In genomic region chr1:224192082-224192786, GRCh38 we compare ENCODE assay signal across 17 cellular contexts. TPM values are rescaled to one million over a fixed set of nuclear protein-coding genes. Genes with fewer than 3 reads are reported as not detected.
A peak's percentile ranks its signal among the peaks of the same experiment; 100 is the strongest.
DNase-seq lines count a peak whose midpoint lies in the region; ATAC-seq and TF ChIP-seq lines count a peak whose summit lies in the region.
"Had no signal": no experiment of that assay in that cellular context is flagged by ENCODE, and none has a peak within 500 bp of the region (broad histone marks: within the 10 kb centered on the region; RNA-seq: fewer than 3 reads in every experiment).

No MANE protein-coding gene starts in this region.

- intact Hi-C loops in activated B cell treated with CpG ODN at 0.5 μM for 24 hours (cut with micrococcal nuclease): loop anchor here (1.0 kb wide), 1 partner anchor 9 kb away; the partner anchor contains the start of gene DEGS1

- peak overlapping the region; percentile 85 for H3K27ac Mint-ChIP-seq in activated CD8-positive, alpha-beta memory T cell treated with anti-CD3 and anti-CD28 coated beads, Interleukin-2, amount 10 ng/mL, durations not matched to agents 7 days and 5 days
- peak overlapping the region; percentile 41 for H3K27ac Mint-ChIP-seq in activated B cell treated with CpG ODN at 0.5 μM for 24 hours
- H3K27ac Mint-ChIP-seq in stimulated activated effector memory CD8-positive, alpha-beta T cell treated with anti-CD3 and anti-CD28 coated beads, Interleukin-12 subunit alpha, Interleukin-12 subunit beta, amount 100 ng/mL, for 72 hours: peak overlapping the region; percentile 92

- no peak for TF ChIP-seq CTCF in activated B cell treated with CpG ODN at 0.5 μM for 24 hours (IDR thresholded peaks at IDR 0.05)

- H3K9me3 Mint-ChIP-seq in activated CD8-positive, alpha-beta memory T cell treated with anti-CD3 and anti-CD28 coated beads, Interleukin-2, amount 10 ng/mL, durations not matched to agents 7 days and 5 days (ENCODE audit: low read depth): no peaks in the 10 kb centered on the region
- H3K9me3 Mint-ChIP-seq in activated B cell treated with CpG ODN at 0.5 μM for 24 hours: peaks cover 3% of the 10 kb centered on the region
- no peaks in the 10 kb centered on the region for H3K9me3 Mint-ChIP-seq in stimulated activated effector memory CD8-positive, alpha-beta T cell treated with anti-CD3 and anti-CD28 coated beads, Interleukin-12 subunit alpha, Interleukin-12 subunit beta, amount 100 ng/mL, for 72 hours

- peaks cover 47% of the 10 kb centered on the region for H3K36me3 Mint-ChIP-seq in activated CD8-positive, alpha-beta memory T cell treated with anti-CD3 and anti-CD28 coated beads, Interleukin-2, amount 10 ng/mL, durations not matched to agents 7 days and 5 days
- H3K36me3 Mint-ChIP-seq in activated B cell treated with CpG ODN at 0.5 μM for 24 hours (ENCODE audit: low read depth): peaks cover 56% of the 10 kb centered on the region
- H3K36me3 Mint-ChIP-seq in stimulated activated effector memory CD8-positive, alpha-beta T cell treated with anti-CD3 and anti-CD28 coated beads, Interleukin-12 subunit alpha, Interleukin-12 subunit beta, amount 100 ng/mL, for 72 hours: peaks cover 84% of the 10 kb centered on the region

- POLR2A ChIA-PET in activated B cell treated with CpG ODN at 0.5 μM for 24 hours (lab: Charles Lee): interaction anchor here (0.6 to 3.3 kb wide), 8 partner anchors 8 to 48 kb away, joined by 3 to 43 read pairs (median 5); partner anchors contain the start of gene DEGS1

- peak; percentile 59 for DNase-seq in activated CD8-positive, alpha-beta memory T cell treated with anti-CD3 and anti-CD28 coated beads, Interleukin-2, amount 10 ng/mL, durations not matched to agents 7 days and 5 days
- no peak for DNase-seq in activated CD8-positive, alpha-beta memory T cell treated with anti-CD3 and anti-CD28 coated beads for 24 hours
- DNase-seq in activated B cell treated with CpG ODN at 0.5 μM for 24 hours (no peak), GOT3 (lab: John Stamatoyannopoulos, UW) (no peak), medulla oblongata (ENCODE audit: extremely low spot score) (no peak), D341Med (ENCODE audit: low spot score) (no peak)
- DNase-seq in stimulated activated effector memory CD8-positive, alpha-beta T cell treated with anti-CD3 and anti-CD28 coated beads, Interleukin-12 subunit alpha, Interleukin-12 subunit beta, amount 100 ng/mL, for 72 hours (ENCODE audit: low spot score in 2 of 2): no peak
- DNase-seq: ACHN; effector CD4-positive, alpha-beta T cell; hippocampal formation; Kasumi-1; NCI-H1417 treated with DMSO at 0.1 percent for 48 hours; ovary; SJCRH30; stimulated activated CD4-positive, alpha-beta T cell treated with anti-CD3 and anti-CD28 coated beads, Interleukin-4, amount 100 ng/mL, for 24 hours; upper lobe of left lung had no signal

- CTCF ChIA-PET in activated CD8-positive, alpha-beta memory T cell treated with anti-CD3 and anti-CD28 coated beads, Interleukin-2, amount 10 ng/mL, durations not matched to agents 7 days and 5 days (lab: Charles Lee): interaction anchor here (1.0 to 1.6 kb wide), 7 partner anchors 9 to 238 kb away, joined by 3 to 10 read pairs (median 5); partner anchors contain the start of gene DEGS1
- CTCF ChIA-PET in activated B cell treated with CpG ODN at 0.5 μM for 24 hours (lab: Charles Lee): no interaction called here

- H3K4me3 Mint-ChIP-seq in activated CD8-positive, alpha-beta memory T cell treated with anti-CD3 and anti-CD28 coated beads, Interleukin-2, amount 10 ng/mL, durations not matched to agents 7 days and 5 days: peak overlapping the region; percentile 11
- H3K4me3 Mint-ChIP-seq in activated B cell treated with CpG ODN at 0.5 μM for 24 hours: peak overlapping the region; percentile 15
- peak overlapping the region; percentile 49 for H3K4me3 Mint-ChIP-seq in stimulated activated effector memory CD8-positive, alpha-beta T cell treated with anti-CD3 and anti-CD28 coated beads, Interleukin-12 subunit alpha, Interleukin-12 subunit beta, amount 100 ng/mL, for 72 hours

- peaks cover 47% of the 10 kb centered on the region for H3K4me1 Mint-ChIP-seq in activated CD8-positive, alpha-beta memory T cell treated with anti-CD3 and anti-CD28 coated beads, Interleukin-2, amount 10 ng/mL, durations not matched to agents 7 days and 5 days
- H3K4me1 Mint-ChIP-seq in activated B cell treated with CpG ODN at 0.5 μM for 24 hours: peaks cover 40% of the 10 kb centered on the region
- H3K4me1 Mint-ChIP-seq in stimulated activated effector memory CD8-positive, alpha-beta T cell treated with anti-CD3 and anti-CD28 coated beads, Interleukin-12 subunit alpha, Interleukin-12 subunit beta, amount 100 ng/mL, for 72 hours: peaks cover 13% of the 10 kb centered on the region

- H3K27me3 Mint-ChIP-seq in activated CD8-positive, alpha-beta memory T cell treated with anti-CD3 and anti-CD28 coated beads, Interleukin-2, amount 10 ng/mL, durations not matched to agents 7 days and 5 days: no peaks in the 10 kb centered on the region
- H3K27me3 Mint-ChIP-seq in activated B cell treated with CpG ODN at 0.5 μM for 24 hours: no peaks in the 10 kb centered on the region

- ATAC-seq in activated CD8-positive, alpha-beta memory T cell treated with anti-CD3 and anti-CD28 coated beads, Interleukin-2, amount 10 ng/mL, durations not matched to agents 7 days and 5 days: peak; percentile 84
- ATAC-seq in GM21390 (IDR thresholded peaks at IDR 0.05; ENCODE audit: unreplicated experiment): peak; percentile 48
- ATAC-seq in activated B cell treated with CpG ODN at 0.5 μM for 24 hours (ENCODE audit: low read depth): peak; percentile 78
- ATAC-seq in stimulated activated effector memory CD8-positive, alpha-beta T cell treated with anti-CD3 and anti-CD28 coated beads, Interleukin-12 subunit alpha, Interleukin-12 subunit beta, amount 100 ng/mL, for 72 hours: peak; percentile 96

RNA-seq across cellular contexts. Expression of gene DEGS1, which starts 9.2 kb away (rescaled TPM):
- total RNA-seq in activated CD8-positive, alpha-beta memory T cell treated with anti-CD3 and anti-CD28 coated beads, Interleukin-2, amount 10 ng/mL, durations not matched to agents 7 days and 5 days: 10 to 100 TPM; 49.0 to 65.9 TPM
- 55.5 and 55.9 TPM in 2 replicates for total RNA-seq in activated B cell treated with CpG ODN at 0.5 μM for 24 hours

Comparison
In these comparisons a context has a peak if more than half of its experiments do, and no peak if none do; other contexts are left out.
1. H3K27ac Mint-ChIP-seq: peak in every context shown above with its lines; median percentile 92 in stimulated activated effector memory CD8-positive, alpha-beta T cell treated with anti-CD3 and anti-CD28 coated beads, Interleukin-12 subunit alpha, Interleukin-12 subunit beta, amount 100 ng/mL, for 72 hours; 85 in activated CD8-positive, alpha-beta memory T cell treated with anti-CD3 and anti-CD28 coated beads, Interleukin-2, amount 10 ng/mL, durations not matched to agents 7 days and 5 days; 41 in activated B cell treated with CpG ODN at 0.5 μM for 24 hours.